8 cellular contexts compared by ENCODE assay signal in genomic region chr7:1669954-1670893, GRCh38. TPM values are rescaled to one million over a fixed set of nuclear protein-coding genes. Genes with fewer than 3 reads are reported as not detected.
A peak's percentile ranks its signal among the peaks of the same experiment; 100 is the strongest.
DNase-seq lines count a peak whose midpoint lies in the region; ATAC-seq and TF ChIP-seq lines count a peak whose summit lies in the region.

TSS of gene ELFN1 (plus strand) at chr7:1670277. CDS start at chr7:1744597, 74,320 bp downstream.

- H3K4me2 ChIP-seq in H9 (ENCODE audit: insufficient read depth, insufficient read length, low read length): peak within 1 kb of the TSS; percentile 73

- H2AFZ ChIP-seq in H9 (ENCODE audit: low read length): no peak within 1 kb of the TSS

- no peak within 1 kb of the TSS for H4K8ac ChIP-seq in H9 (replicated peaks; ENCODE audit: insufficient read length, low read depth, low read length)

- H3K36me3 Mint-ChIP-seq in H9 (ENCODE audit: insufficient read depth in 1 of 3, low read depth in 3 of 3): no peaks in the 10 kb centered on the region
- no peaks in the 10 kb centered on the region for H3K36me3 Mint-ChIP-seq in brain

- no peak within 1 kb of the TSS for H2BK120ac ChIP-seq in H9 (ENCODE audit: low read depth, low read length, poor library complexity, severe bottlenecking)

- H3K9ac ChIP-seq in H9 (ENCODE audit: extremely low read depth, insufficient read length, low read length): no peak within 1 kb of the TSS

- no peak within 1 kb of the TSS for H4K5ac ChIP-seq in H9 (ENCODE audit: insufficient read length, low read depth, low read length)

- no TSS peak for BruUV-seq in A673 (replicated peaks; lab: Mats Ljungman, UMichigan)

- no peaks in the 10 kb centered on the region for H3K79me1 ChIP-seq in H9 (ENCODE audit: insufficient read depth, low read depth, low read length, poor library complexity, severe bottlenecking)

- in situ Hi-C loops in ACHN (cut with HindIII; ENCODE audit: low pct_ligation_motif_present, low pct_unique_long_range_greater_than_20kb, low sequenced_read_pairs): no loop called here

- WGBS in H9 (ENCODE audit: extremely low coverage, insufficient read length, low lambda C conversion rate): no CpG with 5 or more reads among the region's 110 CpGs
- under 1% methylated on average over 37 of the region's 110 CpGs for WGBS in right lobe of liver (ENCODE audit: insufficient coverage, low coverage, low lambda C conversion rate, missing lambda C conversion rate)

- H3K27me3 ChIP-seq in A673 (replicated peaks; ENCODE audit: insufficient read depth, low read depth, low read length, poor library complexity) (peaks cover 73% of the 10 kb centered on the region), H9 (ENCODE audit: insufficient read depth, low read length) (peaks cover 35% of the 10 kb centered on the region; the same call in 1 of the 2 replicates), right lobe of liver (no peaks in the 10 kb centered on the region)

- H3K9me3 Mint-ChIP-seq in H9 (no peaks in the 10 kb centered on the region), brain (no peaks in the 10 kb centered on the region)

- H3T11ph ChIP-seq in H9 (ENCODE audit: low read length): no peak within 1 kb of the TSS

- H3K27ac ChIP-seq in A673 (ENCODE audit: low read depth, low read length, poor library complexity, severe bottlenecking): no peak within 1 kb of the TSS
- H3K27ac ChIP-seq in H9 (ENCODE audit: insufficient read length, low read depth, low read length): no peak within 1 kb of the TSS
- peak within 1 kb of the TSS in 2 of 3 donors; percentile 68 to 74 for H3K27ac ChIP-seq in right lobe of liver

- H2AK5ac ChIP-seq in H9 (ENCODE audit: insufficient read length, low read length): no peak within 1 kb of the TSS

- H3K18ac ChIP-seq in H9 (ENCODE audit: insufficient read length, low read depth, low read length): no peak within 1 kb of the TSS

- CTCF ChIA-PET in A673 (lab: Charles Lee): interaction anchor here (0.6 kb wide), 1 partner anchor 360 kb away, joined by 3 read pairs; no protein-coding TSS in a partner anchor

- H4K91ac ChIP-seq in H9 (ENCODE audit: insufficient read length, low read depth, low read length): no peak within 1 kb of the TSS

- no peaks in the 10 kb centered on the region for H4K20me1 ChIP-seq in H9 (ENCODE audit: control insufficient read depth, insufficient read depth, insufficient read length)

- H3K9me3 ChIP-seq in A673 (ENCODE audit: low read depth, low read length, poor library complexity, severe bottlenecking) (no peaks in the 10 kb centered on the region), H9 (ENCODE audit: control insufficient read depth, low read depth, low read length) (no peaks in the 10 kb centered on the region), right lobe of liver (no peaks in the 10 kb centered on the region)

- TF ChIP-seq POLR2A in right lobe of liver (IDR thresholded peaks at IDR 0.05): peak; percentile 71

- ATAC-seq in right lobe of liver (peak; percentile 13 to 37 (median 32)), GM21390 (IDR thresholded peaks at IDR 0.05; ENCODE audit: unreplicated experiment) (no peak), GM19395 (IDR thresholded peaks at IDR 0.05; ENCODE audit: unreplicated experiment) (no peak)

- peaks cover 4 to 17% of the 10 kb centered on the region in 2 experiments for H3K4me1 Mint-ChIP-seq in H9
- peaks cover 36% of the 10 kb centered on the region for H3K4me1 Mint-ChIP-seq in brain

- peak; percentile 49 for DNase-seq in A673 (ENCODE audit: low spot score)
- peak; percentile 83 for DNase-seq in H9
- peak; percentile 62 to 83 (median 77) for DNase-seq in right lobe of liver
- DNase-seq in ACHN: no peak
- no peak for DNase-seq in amygdala (lab: John Stamatoyannopoulos, UW)

- no peak within 1 kb of the TSS for H2BK20ac ChIP-seq in H9 (ENCODE audit: low read depth, low read length, poor library complexity, severe bottlenecking)

- H2BK5ac ChIP-seq in H9 (ENCODE audit: insufficient read length, low read length): no peak within 1 kb of the TSS

- H3K4me3 ChIP-seq in A673 (ENCODE audit: low read depth, low read length, poor library complexity, severe bottlenecking) (peak within 1 kb of the TSS; percentile 36), right lobe of liver (peak within 1 kb of the TSS; percentile 51 to 69 (median 64))

- no peak within 1 kb of the TSS for H3K56ac ChIP-seq in H9 (ENCODE audit: insufficient read length, low read depth, low read length)

- H2BK15ac ChIP-seq in H9 (ENCODE audit: low read depth, low read length): no peak within 1 kb of the TSS

- no peak within 1 kb of the TSS for H3K27ac Mint-ChIP-seq in H9
- peak within 1 kb of the TSS in 4 of 5 experiments; percentile 66 to 94 (median 88) for H3K27ac Mint-ChIP-seq in brain

- no peak within 1 kb of the TSS for H3K23ac ChIP-seq in H9 (ENCODE audit: insufficient read length, low read depth, low read length)

- H3K4me1 ChIP-seq in A673 (ENCODE audit: insufficient read depth, low read length, poor library complexity, severe bottlenecking) (peaks cover 15% of the 10 kb centered on the region), H9 (ENCODE audit: insufficient read depth, low read length) (no peaks in the 10 kb centered on the region), right lobe of liver (peaks cover 0 to 35% (median 9%) of the 10 kb centered on the region in 4 donors)

- peaks cover 68% of the 10 kb centered on the region for H3K27me3 Mint-ChIP-seq in H9 (ENCODE audit: low read depth)
- H3K27me3 Mint-ChIP-seq in brain: peaks cover 9% of the 10 kb centered on the region

- H2BK12ac ChIP-seq in H9 (ENCODE audit: insufficient read length, low read depth, low read length): no peak within 1 kb of the TSS

- H3K14ac ChIP-seq in H9 (ENCODE audit: insufficient read depth, low read length): no peak within 1 kb of the TSS

- intact Hi-C loops in A673 (cut with micrococcal nuclease; ENCODE audit: unreplicated experiment): loop anchor here (10.0 kb wide), 2 partner anchors 535 to 685 kb away; partner anchors contain the start of gene EIF3B
- intact Hi-C loops in right lobe of liver (cut with DNase I): loop anchor here in 1 of 2 donors (5.0 kb wide), 1 partner anchor 37 kb away; no protein-coding TSS in a partner anchor

- POLR2A ChIA-PET in A673 (lab: Charles Lee; ENCODE audit: low non-redundant PET): no interaction called here

- H3K4me3 Mint-ChIP-seq in H9 (peak within 1 kb of the TSS; percentile 49 to 81), brain (peak within 1 kb of the TSS; percentile 77 to 86 (median 81))

- peaks cover 11% of the 10 kb centered on the region for H3K23me2 ChIP-seq in H9 (ENCODE audit: insufficient read length, low read depth, low read length, poor library complexity, severe bottlenecking)

- TF ChIP-seq CTCF in A673 (conservative IDR thresholded peaks at IDR 0.05; ENCODE audit: low read depth, low read length) (no peak), H9 (conservative IDR thresholded peaks at IDR 0.05) (no peak), brain (conservative IDR thresholded peaks at IDR 0.05) (no peak), right lobe of liver (IDR thresholded peaks at IDR 0.05) (no peak)

- no peaks in the 10 kb centered on the region for H3K36me3 ChIP-seq in A673 (ENCODE audit: insufficient read depth, low read length, poor library complexity, severe bottlenecking)
- no peaks in the 10 kb centered on the region for H3K36me3 ChIP-seq in right lobe of liver

- no peaks in the 10 kb centered on the region for H3K79me2 ChIP-seq in H9 (ENCODE audit: insufficient read depth, low read length)

- no peak within 1 kb of the TSS for H3K4ac ChIP-seq in H9 (ENCODE audit: low read depth, low read length)

RNA-seq across cellular contexts. Expression of gene ELFN1, which starts in this region (rescaled TPM):
- total RNA-seq in A673 (2021) (0.09 TPM in 1 of 2 replicates, not detected in the other), H9 (2021) (3.7 and 4.0 TPM in 2 replicates), right lobe of liver (10 to 100 TPM in 1 of 6 experiments, 1 to 10 TPM in 5; 5.4 to 13.0 (median 7.5) TPM)
- polyA plus RNA-seq in brain (ENCODE audit: insufficient read depth, low read depth, low replicate concordance): 1.2 TPM

Comparison
In these comparisons a context has a peak if more than half of its experiments do, and no peak if none do; other contexts are left out.
1. Peak in DNase-seq and H3K4me3 ChIP-seq in A673; RNA of the gene not detected or under 1 TPM.
2. DNase-seq: peak in H9 (single experiment) and right lobe of liver (3 of 3); none in ACHN (single experiment) and amygdala (0 of 56).
3. H3K27ac ChIP-seq: peak in right lobe of liver (2 of 3); none in A673 (single experiment) and H9 (single experiment).
4. H3K27ac Mint-ChIP-seq: peak in brain (4 of 5); none in H9 (0 of 3).
5. ATAC-seq: peak in right lobe of liver (4 of 4); none in GM21390 (single experiment) and GM19395 (single experiment).